In the genomic region with DNA sequence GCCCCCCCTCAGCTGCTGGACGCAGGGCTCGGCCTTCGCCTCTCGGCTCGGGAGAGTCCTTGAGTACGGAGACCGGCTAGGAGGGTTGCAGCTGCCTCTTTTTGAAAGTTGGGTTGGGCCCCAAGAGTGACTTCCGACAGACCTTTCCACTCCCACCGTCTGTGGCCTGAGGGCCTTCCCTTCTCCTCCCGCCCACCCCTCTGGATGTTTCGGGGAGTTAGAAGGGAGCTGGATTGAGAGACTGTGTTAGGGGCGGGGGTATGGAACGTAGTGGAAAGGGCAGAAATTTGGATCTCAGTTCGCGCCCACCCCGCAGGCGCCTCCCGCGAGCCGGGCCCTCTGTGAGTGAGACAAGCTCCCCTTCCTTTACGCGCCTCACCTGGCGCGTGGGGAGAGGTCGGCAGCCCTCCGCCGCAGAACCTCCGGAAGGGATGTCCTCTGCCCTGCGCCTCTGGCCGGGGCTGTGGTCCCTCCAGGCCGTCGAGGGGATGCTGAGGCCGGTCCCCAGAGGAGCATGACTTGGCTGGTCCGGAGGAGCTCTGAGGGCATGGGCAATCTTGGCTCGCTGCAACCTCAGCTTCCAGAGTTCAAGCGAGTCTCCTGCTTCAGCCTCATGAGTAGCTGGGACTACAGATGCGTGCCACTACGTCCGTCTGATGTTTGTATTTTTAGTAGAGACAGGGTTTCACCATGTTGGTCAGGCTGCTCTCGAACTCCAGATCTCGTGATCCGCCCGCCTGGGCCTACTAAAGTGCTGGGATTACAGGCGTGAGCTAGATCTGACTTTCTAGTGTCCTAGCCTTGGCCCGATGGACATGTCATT, we compare ENCODE assay signal across 8 cellular contexts. TPM values are rescaled to one million over a fixed set of nuclear protein-coding genes. Genes with fewer than 3 reads are reported as not detected.
DNase-seq lines count a peak whose midpoint lies in the region; ATAC-seq and TF ChIP-seq lines count a peak whose summit lies in the region.

No MANE protein-coding gene starts in this region.

- H4K20me1 ChIP-seq in OCI-LY1 (ENCODE audit: insufficient read depth, low read length) = no peaks in the 10 kb centered on the region

- no peak for TF ChIP-seq CTCF in GM12865 (IDR thresholded peaks at IDR 0.05; ENCODE audit: insufficient read depth, low read depth, low read length, missing control alignments)
- no peak for TF ChIP-seq CTCF in HFF-Myc (IDR thresholded peaks at IDR 0.05; ENCODE audit: low read depth, low read length, missing control alignments)
- TF ChIP-seq CTCF in OCI-LY1 (IDR thresholded peaks at IDR 0.05; ENCODE audit: low read length) = no peak
- TF ChIP-seq CTCF in psoas muscle (IDR thresholded peaks at IDR 0.05) = no peak

- H3F3A ChIP-seq in OCI-LY1 (ENCODE audit: insufficient read depth, low read length) = no peaks in the 10 kb centered on the region

- H3K9ac ChIP-seq in OCI-LY1 (ENCODE audit: low read length) = peak overlapping the region; percentile 92

- H3K9me2 ChIP-seq in OCI-LY1 (ENCODE audit: low read depth, low read length) = no peaks in the 10 kb centered on the region

- H3K27me3 ChIP-seq in OCI-LY1 (ENCODE audit: insufficient read depth, low read length) (no peaks in the 10 kb centered on the region), psoas muscle (ENCODE audit: insufficient read depth in 3 of 3, low read length in 2 of 3) (no peaks in the 10 kb centered on the region)

- 10 to 21% (median 12%) methylated on average over 37 to 45 of the region's 45 CpGs for WGBS in psoas muscle, 3 donors

- ATAC-seq in Right ventricle myocardium superior (ENCODE audit: poor library complexity) (peak; percentile 3), psoas muscle (peak; percentile 2 to 37 (median 12))

- peaks cover 48% of the 10 kb centered on the region for H3K4me1 ChIP-seq in OCI-LY1 (ENCODE audit: insufficient read depth, low read length, severe bottlenecking)
- H3K4me1 ChIP-seq in psoas muscle = peaks cover 27% of the 10 kb centered on the region

- H3K4me2 ChIP-seq in OCI-LY1 (ENCODE audit: low read length) = peak overlapping the region; percentile 74

- H3K27ac ChIP-seq in OCI-LY1 (ENCODE audit: low read depth, low read length, poor library complexity, severe bottlenecking) = peak overlapping the region; percentile 57
- H3K27ac ChIP-seq in psoas muscle = peak overlapping the region; percentile 99

- H3K36me3 ChIP-seq in OCI-LY1 (ENCODE audit: insufficient read depth, low read length) (peaks cover 36% of the 10 kb centered on the region), psoas muscle (ENCODE audit: insufficient read depth in 1 of 2, low read depth in 1 of 2) (peaks cover 8 to 38% of the 10 kb centered on the region in 2 donors)

- no peaks in the 10 kb centered on the region for H3K79me2 ChIP-seq in OCI-LY1 (ENCODE audit: insufficient read depth, low read length)

- no peak overlapping the region for H2AFZ ChIP-seq in OCI-LY1 (ENCODE audit: low read length)

- H3K4me3 ChIP-seq in GM12865 (ENCODE audit: low read depth, low read length) (peak overlapping the region; percentile 81), HFF-Myc (replicated peaks; ENCODE audit: low read depth, low read length) (peak overlapping the region; percentile 59), OCI-LY1 (ENCODE audit: low read depth, low read length, poor library complexity, severe bottlenecking) (peak overlapping the region; percentile 80), psoas muscle (peak overlapping the region; percentile 88)

- no peaks in the 10 kb centered on the region for H3K9me3 ChIP-seq in OCI-LY1 (ENCODE audit: low read length)
- H3K9me3 ChIP-seq in psoas muscle = no peaks in the 10 kb centered on the region

- intact Hi-C loops in Right ventricle myocardium superior (cut with DNase I) = no loop called here
- intact Hi-C loops in psoas muscle (cut with DNase I) = no loop called here

- peak; percentile 57 for DNase-seq in GM12865 (ENCODE audit: low read depth)
- no peak for DNase-seq in HFF-Myc (ENCODE audit: extremely low read depth, low read depth)
- DNase-seq in activated naive CD4-positive, alpha-beta T cell treated with Interleukin-2 at 50 U/mL for 16 hours = peak; percentile 48
- DNase-seq in Right ventricle myocardium superior = peak; percentile 53
- DNase-seq in psoas muscle = peak; percentile 24 to 70
- DNase-seq in SK-N-DZ (ENCODE audit: low spot score) = no peak
- no peak for DNase-seq in GM19240 (ENCODE audit: insufficient read length, low spot score)

RNA-seq across cellular contexts. Expression of a gene that starts 15.9 kb away (rescaled TPM):
- total RNA-seq in Right ventricle myocardium superior (30.7 TPM), psoas muscle (10 to 100 TPM in 3 of 4 donors, 1 to 10 TPM in 1; 7.1 to 16.6 (median 13.4) TPM)
- polyA plus RNA-seq in psoas muscle = 10 to 100 TPM; 11.0 to 13.8 (median 13.4) TPM
- polyA plus RNA-seq in SK-N-DZ (2014; cell fraction: cytosol; rRNA removed) = 22.1 and 23.1 TPM in 2 replicates
- 13.0 and 15.6 TPM in 2 replicates for polyA plus RNA-seq in SK-N-DZ (2014; cell fraction: nucleus; rRNA removed)

Comparison
In these comparisons a context has a peak if more than half of its experiments do, and no peak if none do; other contexts are left out.
1. DNase-seq: peak in GM12865 (single experiment), activated naive CD4-positive, alpha-beta T cell treated with Interleukin-2 at 50 U/mL for 16 hours (single experiment), Right ventricle myocardium superior (single experiment) and psoas muscle (2 of 2); none in HFF-Myc (single experiment), SK-N-DZ (single experiment) and GM19240 (single experiment).
2. Peak in every context shown above with its lines, with median percentiles within 50 percentile points of each other: H3K4me3 ChIP-seq.